Comparison of ENCODE assay signal across 14 cellular contexts in the genomic region with DNA sequence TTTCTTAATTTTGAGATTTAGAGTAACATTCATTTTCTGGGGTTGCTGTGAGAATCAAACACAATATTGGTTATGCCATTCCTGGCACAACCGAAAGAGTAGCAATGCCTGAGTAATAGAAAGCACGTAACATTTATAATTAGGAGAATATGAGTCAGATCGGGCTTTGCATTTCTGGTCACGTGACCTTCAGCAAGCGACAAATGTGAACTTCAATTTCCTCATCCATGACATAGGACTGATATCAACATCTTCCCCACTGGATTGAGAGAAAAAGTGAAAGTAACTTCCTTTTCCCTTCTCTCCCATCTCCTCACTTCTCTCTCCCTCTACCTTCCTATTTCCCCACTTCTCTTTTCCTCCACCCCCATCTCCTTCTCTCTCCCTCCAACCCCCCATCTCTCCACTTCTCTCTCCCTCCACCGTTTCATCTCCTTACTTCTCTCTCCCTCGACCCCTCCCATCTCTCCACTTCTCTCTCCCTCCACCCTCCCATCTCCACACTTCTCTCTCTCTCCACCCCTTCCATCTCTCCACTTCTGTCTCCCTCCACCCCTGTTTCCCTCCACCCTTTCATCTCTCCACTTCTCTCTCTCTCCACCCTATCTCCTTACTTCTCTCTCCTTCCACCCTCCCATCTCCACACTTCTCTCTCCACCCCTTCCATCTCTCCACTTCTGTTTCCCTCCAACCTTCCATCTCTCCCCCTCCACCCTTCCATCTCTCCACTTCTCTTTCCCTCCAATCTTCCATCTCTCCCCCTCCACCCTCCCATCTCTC. TPM values are rescaled to one million over a fixed set of nuclear protein-coding genes. Genes with fewer than 3 reads are reported as not detected.
A peak's percentile ranks its signal among the peaks of the same experiment; 100 is the strongest.
DNase-seq lines count a peak whose midpoint lies in the region; ATAC-seq and TF ChIP-seq lines count a peak whose summit lies in the region.
"Had no signal": no experiment of that assay in that cellular context is flagged by ENCODE, and none has a peak within 500 bp of the region (broad histone marks: within the 10 kb centered on the region; RNA-seq: fewer than 3 reads in every experiment).

No MANE protein-coding gene starts in this region.

- no peaks in the 10 kb centered on the region for H3K36me3 Mint-ChIP-seq in CD4-positive, alpha-beta T cell (ENCODE audit: low read depth)

- no peak overlapping the region for H3K4me3 Mint-ChIP-seq in CD4-positive, alpha-beta T cell

- H3K9me3 Mint-ChIP-seq in CD4-positive, alpha-beta T cell = no peaks in the 10 kb centered on the region

- H3K9me3 ChIP-seq in adipocyte (ENCODE audit: control insufficient read depth, low read length) (no peaks in the 10 kb centered on the region), osteoblast (ENCODE audit: low read depth, low read length) (no peaks in the 10 kb centered on the region)
- H3K9me3 ChIP-seq in CD4-positive, alpha-beta T cell (ENCODE audit: control insufficient read depth, low read length) = no peaks in the 10 kb centered on the region
- H3K9me3 ChIP-seq: sigmoid colon had no signal

- no peak overlapping the region for H3K27ac ChIP-seq in osteoblast (ENCODE audit: low read depth, low read length)
- H3K27ac ChIP-seq in CD4-positive, alpha-beta T cell (ENCODE audit: low read depth, low read length) = no peak overlapping the region
- H3K27ac ChIP-seq: 22Rv1, sigmoid colon had no signal

- peak; percentile 5 for DNase-seq in DMS53 (lab: John Stamatoyannopoulos, UW)
- no peak for DNase-seq in DMS53 treated with DMSO at 0.1 percent for 48 hours (lab: John Stamatoyannopoulos, UW; ENCODE audit: unreplicated experiment)
- DNase-seq in HT-29 (ENCODE audit: low spot score) = peak; percentile 25
- DNase-seq in adipocyte (ENCODE audit: low read depth) = no peak
- DNase-seq in osteoblast (ENCODE audit: insufficient read length, low spot score, missing footprints) = no peak
- no peak for DNase-seq in CD4-positive, alpha-beta T cell
- DNase-seq in COLO668 (lab: John Stamatoyannopoulos, UW; ENCODE audit: unreplicated experiment) = no peak
- DNase-seq: KG1; left colon; RPMI8226; sigmoid colon; stimulated activated naive CD4-positive, alpha-beta T cell had no signal

- H3K4me2 ChIP-seq in osteoblast (ENCODE audit: insufficient read depth, low read length) = peak overlapping the region; percentile 82

- H3K36me3 ChIP-seq in adipocyte (ENCODE audit: control insufficient read depth, insufficient read depth, low read length, severe bottlenecking) (no peaks in the 10 kb centered on the region), osteoblast (ENCODE audit: insufficient read depth, low read length) (no peaks in the 10 kb centered on the region)
- H3K36me3 ChIP-seq: sigmoid colon had no signal

- no peak overlapping the region for H3K27ac Mint-ChIP-seq in CD4-positive, alpha-beta T cell

- peaks cover 10% of the 10 kb centered on the region for H3K4me1 Mint-ChIP-seq in CD4-positive, alpha-beta T cell (ENCODE audit: low read depth)

- no peaks in the 10 kb centered on the region for H3K4me1 ChIP-seq in adipocyte (ENCODE audit: control insufficient read depth, insufficient read depth, low read length)
- peaks cover 5% of the 10 kb centered on the region for H3K4me1 ChIP-seq in osteoblast (ENCODE audit: insufficient read depth, low read length)
- H3K4me1 ChIP-seq: sigmoid colon had no signal

- POLR2A ChIA-PET in CD4-positive, alpha-beta T cell (lab: Charles Lee) = no interaction called here

- H3K79me2 ChIP-seq in osteoblast (ENCODE audit: insufficient read depth, low read length) = no peaks in the 10 kb centered on the region

- H3K4me3 ChIP-seq in adipocyte (ENCODE audit: low read length) (peak overlapping the region; percentile 59), osteoblast (ENCODE audit: insufficient read depth, low read length) (peak overlapping the region; percentile 68)
- H3K4me3 ChIP-seq: sigmoid colon had no signal

- H3K27me3 Mint-ChIP-seq in CD4-positive, alpha-beta T cell = peaks cover 26% of the 10 kb centered on the region

- H3K9ac ChIP-seq in adipocyte (ENCODE audit: low read length) = no peak overlapping the region

- CTCF ChIA-PET in CD4-positive, alpha-beta T cell (lab: Charles Lee) = no interaction called here

- no peaks in the 10 kb centered on the region for H4K20me1 ChIP-seq in osteoblast (ENCODE audit: insufficient read depth, low read length)

- H2AFZ ChIP-seq in osteoblast (ENCODE audit: low read length) = peak overlapping the region; percentile 73

- intact Hi-C loops in CD4-positive, alpha-beta T cell (cut with DNase I, micrococcal nuclease) = no loop called here

- no peak for TF ChIP-seq CTCF in osteoblast (IDR thresholded peaks at IDR 0.05; ENCODE audit: extremely low read depth, low read depth, low read length)
- TF ChIP-seq CTCF in CD4-positive, alpha-beta T cell (IDR thresholded peaks at IDR 0.05) = no peak

- no peak for ATAC-seq in CD4-positive, alpha-beta T cell (ENCODE audit: poor library complexity)
- no peak for ATAC-seq in GM18868 (IDR thresholded peaks at IDR 0.05; ENCODE audit: unreplicated experiment)
- ATAC-seq: left colon had no signal

- H3K27me3 ChIP-seq in adipocyte (replicated peaks; ENCODE audit: control insufficient read depth, insufficient read depth, low read length) (no peaks in the 10 kb centered on the region), osteoblast (ENCODE audit: insufficient read depth, low read length) (peaks cover 16% of the 10 kb centered on the region)
- H3K27me3 ChIP-seq in CD4-positive, alpha-beta T cell (ENCODE audit: control insufficient read depth, insufficient read depth, low read length) = no peaks in the 10 kb centered on the region

RNA-seq across cellular contexts. Expression of a gene that starts 33.5 kb away (rescaled TPM):
- 59.2 and 61.7 TPM in 2 replicates for total RNA-seq in HT-29 (2014; rRNA removed; shearing (Covaris generic))
- total RNA-seq in osteoblast = 56.6 and 62.6 TPM in 2 replicates
- total RNA-seq in CD4-positive, alpha-beta T cell = 1 to 10 TPM; 8.5 to 9.8 TPM

RNA-seq across cellular contexts. Expression of a gene that starts 47.5 kb away (rescaled TPM):
- total RNA-seq in HT-29 (2014; rRNA removed; shearing (Covaris generic)) = 26.0 and 27.3 TPM in 2 replicates
- total RNA-seq in osteoblast = 5.1 and 5.9 TPM in 2 replicates
- 1 to 10 TPM in 1 of 2 experiments, under 1 TPM in 1; 0.88 to 1.0 TPM for total RNA-seq in CD4-positive, alpha-beta T cell

Comparison
In these comparisons a context has a peak if more than half of its experiments do, and no peak if none do; other contexts are left out.
1. DNase-seq: peak in DMS53 (single experiment) and HT-29 (single experiment); none in DMS53 treated with DMSO at 0.1 percent for 48 hours (single experiment), adipocyte (single experiment), osteoblast (single experiment), CD4-positive, alpha-beta T cell (0 of 10) and COLO668 (single experiment).